Comparison of ENCODE assay signal across 2 cellular contexts in genomic region chr16:66904428-66904845, GRCh38.
TF ChIP-seq lines count a peak whose summit lies in the region.

No MANE protein-coding gene starts in this region.

TF ChIP-seq in SK-N-SH, 30 proteins besides CTCF, POLR2A, EP300 and RAD21 (continued from another document):
- TF ChIP-seq PBX3 (IDR thresholded peaks at IDR 0.05) (no peak), RCOR1 (IDR thresholded peaks at IDR 0.05; ENCODE audit: low read length) (no peak), NFIC (IDR thresholded peaks at IDR 0.05; ENCODE audit: borderline replicate concordance) (no peak), REST (IDR thresholded peaks at IDR 0.05; ENCODE audit: low read depth, low read length) (no peak), FOXJ3 (CRISPR knock-in tag; IDR thresholded peaks at IDR 0.05) (no peak)

TF ChIP-seq in SK-N-SH treated with all-trans-retinoic acid at 6 μM for 48 hours, 23 proteins besides CTCF, POLR2A, EP300 and RAD21 (continued from another document):
- TF ChIP-seq TSHZ2 (CRISPR knock-in tag; IDR thresholded peaks at IDR 0.05) (no peak), ZNF8 (CRISPR knock-in tag; IDR thresholded peaks at IDR 0.05) (no peak), CSDC2 (CRISPR knock-in tag; IDR thresholded peaks at IDR 0.05) (no peak), ZNF565 (CRISPR knock-in tag; conservative IDR thresholded peaks at IDR 0.05; ENCODE audit: low read depth) (no peak), BACH2 (CRISPR knock-in tag; IDR thresholded peaks at IDR 0.05; ENCODE audit: borderline replicate concordance) (no peak), SNAI2 (CRISPR knock-in tag; IDR thresholded peaks at IDR 0.05) (no peak), ZFP30 (CRISPR knock-in tag; IDR thresholded peaks at IDR 0.05) (no peak)
